In genomic region chr9:2363138-2363745, GRCh38 we compare ENCODE assay signal across 34 cellular contexts.
"Had no signal": no experiment of that assay in that cellular context is flagged by ENCODE, and none has a peak within 500 bp of the region (broad histone marks: within the 10 kb centered on the region; RNA-seq: fewer than 3 reads in every experiment).

No MANE protein-coding gene starts in this region.

- H3K36me3 ChIP-seq: esophagus squamous epithelium, gastroesophageal sphincter, lower lobe of right lung, ovary, suprapubic skin, tibial artery, upper lobe of right lung had no signal

- FAIRE-seq: TTC549 had no signal

- H3K4me3 Mint-ChIP-seq: immature natural killer cell; nephron; stimulated activated memory B cell treated with anti-CD40 and anti-IgM and Interleukin-4, amounts not matched to agents 10 μg/mL and 1 μg/mL and 100 μg/mL, for 72 hours; T-helper 1 cell treated with Interleukin-12 subunit alpha and Interleukin-12 subunit beta and Interleukin-4 antibody, amounts not matched to agents 30 μg/mL and 1 μg/mL, for 36 hours had no signal

- H3K27ac ChIP-seq: gastroesophageal sphincter, lower lobe of right lung, ovary, suprapubic skin, tibial artery, upper lobe of right lung, VCaP had no signal

- DNase-seq: activated CD4-positive, alpha-beta T cell treated with anti-CD3 and anti-CD28 coated beads for 48 hours; activated CD4-positive, alpha-beta T cell treated with anti-CD3 and anti-CD28 coated beads, Interleukin-2, amount 50 U/mL, for 48 hours; activated CD8-positive, alpha-beta memory T cell treated with anti-CD3 and anti-CD28 coated beads for 24 hours; activated gamma-delta T cell treated with Interleukin-2 at 50 U/mL for 16 hours; activated naive CD4-positive, alpha-beta T cell treated with anti-CD3 and anti-CD28 coated beads, Interleukin-2, amount 50 U/mL, for 16 hours; amniotic stem cell; central memory CD4-positive, alpha-beta T cell; dermis blood vessel endothelial cell; effector CD4-positive, alpha-beta T cell; esophagus squamous epithelium; head of caudate nucleus; hippocampal formation; immature natural killer cell; lower lobe of right lung; mucosa of descending colon; ovary; retina; stimulated activated CD4-positive, alpha-beta T cell treated with anti-CD3 and anti-CD28 coated beads, Interleukin-1b, Interleukin-23, amount 100 ng/mL, for 48 hours; stimulated activated CD4-positive, alpha-beta T cell treated with anti-CD3 and anti-CD28 coated beads, Interleukin-4, amount 100 ng/mL, for 4 hours; stimulated activated CD8-positive, alpha-beta memory T cell treated with anti-CD3 and anti-CD28 coated beads, Interleukin-4, amount 100 ng/mL, for 48 hours; SW 1271; T-helper 9 cell; tibial artery; upper lobe of right lung had no signal

- H3K4me3 ChIP-seq: esophagus squamous epithelium, gastroesophageal sphincter, lower lobe of right lung, mucosa of descending colon, ovary, smooth muscle cell, suprapubic skin, tibial artery, upper lobe of right lung had no signal

- H3K27ac Mint-ChIP-seq: immature natural killer cell; nephron; progenitor cell of endocrine pancreas; stimulated activated memory B cell treated with anti-CD40 and anti-IgM and Interleukin-4, amounts not matched to agents 10 μg/mL and 1 μg/mL and 100 μg/mL, for 72 hours; T-helper 1 cell treated with Interleukin-12 subunit alpha and Interleukin-12 subunit beta and Interleukin-4 antibody, amounts not matched to agents 30 μg/mL and 1 μg/mL, for 36 hours had no signal

- ATAC-seq: activated CD4-positive, CD25-positive, alpha-beta regulatory T cell treated with anti-CD3 and anti-CD28 coated beads, Interleukin-2, amount 50 U/mL, for 24 hours; gastroesophageal sphincter; lower lobe of right lung; mucosa of descending colon; stimulated activated memory B cell treated with anti-CD40 and anti-IgM and Interleukin-4, amounts not matched to agents 10 μg/mL and 1 μg/mL and 100 μg/mL, for 72 hours; upper lobe of right lung had no signal

- H3K4me1 ChIP-seq: gastroesophageal sphincter, lower lobe of right lung, suprapubic skin, tibial artery, upper lobe of right lung had no signal

- H3K27me3 ChIP-seq: esophagus squamous epithelium, gastroesophageal sphincter, ovary, suprapubic skin, tibial artery, upper lobe of right lung had no signal

- H3K36me3 Mint-ChIP-seq: immature natural killer cell; stimulated activated memory B cell treated with anti-CD40 and anti-IgM and Interleukin-4, amounts not matched to agents 10 μg/mL and 1 μg/mL and 100 μg/mL, for 72 hours had no signal

- H3K4me1 Mint-ChIP-seq: immature natural killer cell; stimulated activated memory B cell treated with anti-CD40 and anti-IgM and Interleukin-4, amounts not matched to agents 10 μg/mL and 1 μg/mL and 100 μg/mL, for 72 hours had no signal

- H3K4me2 ChIP-seq: smooth muscle cell had no signal

- H3K9me3 Mint-ChIP-seq: stimulated activated memory B cell treated with anti-CD40 and anti-IgM and Interleukin-4, amounts not matched to agents 10 μg/mL and 1 μg/mL and 100 μg/mL, for 72 hours; T-helper 1 cell treated with Interleukin-12 subunit alpha and Interleukin-12 subunit beta and Interleukin-4 antibody, amounts not matched to agents 30 μg/mL and 1 μg/mL, for 36 hours had no signal

- H3K9me3 ChIP-seq: esophagus squamous epithelium, gastroesophageal sphincter, lower lobe of right lung, mucosa of descending colon, ovary, suprapubic skin, tibial artery, upper lobe of right lung had no signal
